11 cellular contexts compared by ENCODE assay signal in the genomic region with DNA sequence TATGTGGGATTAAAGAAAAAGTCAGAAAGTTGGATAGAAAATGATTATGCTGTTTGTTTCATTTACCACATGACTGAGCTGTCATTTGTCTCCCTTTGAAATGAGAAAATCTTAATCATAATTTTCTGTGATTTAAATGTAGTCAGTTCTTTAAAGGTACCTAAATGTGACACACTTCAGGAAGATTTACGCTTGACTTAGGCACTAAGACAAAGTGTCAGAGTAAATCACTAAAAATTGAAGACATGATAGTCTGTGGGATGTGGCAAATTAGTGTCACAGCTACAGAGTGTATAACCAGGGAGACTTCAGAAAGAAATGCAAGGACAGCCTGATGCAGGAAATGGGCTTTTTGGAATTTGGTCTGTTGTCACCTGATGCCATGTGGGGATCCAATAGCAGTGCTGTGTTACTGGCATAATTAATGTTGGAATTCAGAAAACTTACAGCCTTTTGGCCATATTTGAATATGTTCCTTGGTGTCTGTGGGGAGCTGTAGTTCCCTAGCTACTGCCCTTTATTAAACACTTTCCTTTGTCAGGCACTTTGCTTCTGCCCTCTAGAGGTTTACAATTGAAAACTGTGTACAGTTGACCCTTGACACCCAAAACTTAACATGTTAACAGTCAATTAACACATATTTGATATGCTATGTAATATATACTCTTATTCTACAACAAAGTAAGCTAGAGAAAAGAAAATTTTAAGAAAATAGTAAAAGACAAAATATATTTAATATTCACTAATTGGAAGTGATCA.
DNase-seq lines count a peak whose midpoint lies in the region; ATAC-seq and TF ChIP-seq lines count a peak whose summit lies in the region.
"Had no signal": no experiment of that assay in that cellular context is flagged by ENCODE, and none has a peak within 500 bp of the region (broad histone marks: within the 10 kb centered on the region; RNA-seq: fewer than 3 reads in every experiment).

No MANE protein-coding gene starts in this region.

- DNase-seq in NB4 (ENCODE audit: low read depth), result no peak
- peak; percentile 8 for DNase-seq in iPS-NIHi11 (ENCODE audit: low spot score)
- DNase-seq in activated CD4-positive, CD25-positive, alpha-beta regulatory T cell (lab: John Stamatoyannopoulos, UW), result no peak
- DNase-seq in Right ventricle myocardium superior, result no peak
- DNase-seq in naive thymus-derived CD4-positive, alpha-beta T cell, result no peak
- no peak for DNase-seq in hypothalamus (lab: John Stamatoyannopoulos, UW)

- H3K4me3 Mint-ChIP-seq in naive thymus-derived CD4-positive, alpha-beta T cell, result no peak overlapping the region
- H3K4me3 Mint-ChIP-seq: dendritic cell treated with granulocyte-macrophage colony-stimulating factor and Interleukin-4, amounts not matched to agents 40 ng/mL and 50 ng/mL, for 4 days; stimulated activated naive CD8-positive, alpha-beta T cell treated with anti-CD3 and anti-CD28 coated beads, Interleukin-15, Interleukin-2, amounts not matched to agents 100 ng/mL and 50 ng/mL, for 24 hours had no signal

- peaks cover 33 to 64% (median 54%) of the 10 kb centered on the region in 5 donors for H3K36me3 Mint-ChIP-seq in naive thymus-derived CD4-positive, alpha-beta T cell

- TF ChIP-seq CTCF in DOHH2 (IDR thresholded peaks at IDR 0.05; ENCODE audit: low read depth, low read length, poor library complexity, severe bottlenecking) (peak; percentile 37), NB4 (IDR thresholded peaks at IDR 0.05; ENCODE audit: low read depth, low read length) (peak; percentile 9)

- H3K4me1 Mint-ChIP-seq in naive thymus-derived CD4-positive, alpha-beta T cell, result peaks cover 0 to 17% (median 4%) of the 10 kb centered on the region in 7 donors

- no peaks in the 10 kb centered on the region for H3K27me3 Mint-ChIP-seq in naive thymus-derived CD4-positive, alpha-beta T cell
- H3K27me3 Mint-ChIP-seq: dendritic cell treated with granulocyte-macrophage colony-stimulating factor and Interleukin-4, amounts not matched to agents 40 ng/mL and 50 ng/mL, for 4 days; stimulated activated naive CD8-positive, alpha-beta T cell treated with anti-CD3 and anti-CD28 coated beads, Interleukin-15, Interleukin-2, amounts not matched to agents 100 ng/mL and 50 ng/mL, for 24 hours had no signal

- H4K20me1 ChIP-seq in DOHH2 (ENCODE audit: control insufficient read depth, insufficient read depth, low read depth, low read length), result no peaks in the 10 kb centered on the region

- no peaks in the 10 kb centered on the region for H3K36me3 ChIP-seq in DOHH2 (ENCODE audit: control insufficient read depth, low read length)
- H3K36me3 ChIP-seq in naive thymus-derived CD4-positive, alpha-beta T cell (ENCODE audit: control insufficient read depth in 2 of 3, insufficient read depth in 3 of 3, low read length in 3 of 3), result peaks cover 0 to 28% (median 14%) of the 10 kb centered on the region in 3 experiments

- no peaks in the 10 kb centered on the region for H3K9me3 ChIP-seq in DOHH2 (ENCODE audit: control insufficient read depth, insufficient read depth, low read length)
- no peaks in the 10 kb centered on the region for H3K9me3 ChIP-seq in naive thymus-derived CD4-positive, alpha-beta T cell (ENCODE audit: control insufficient read depth in 2 of 3, low read length in 3 of 3)

- ATAC-seq in GM21390 (IDR thresholded peaks at IDR 0.05; ENCODE audit: unreplicated experiment) (peak; percentile 48), Right ventricle myocardium superior (ENCODE audit: poor library complexity) (no peak)
- no peak for ATAC-seq in naive thymus-derived CD4-positive, alpha-beta T cell
- ATAC-seq: sciatic nerve had no signal

- no peaks in the 10 kb centered on the region for H3K4me1 ChIP-seq in DOHH2 (ENCODE audit: control insufficient read depth, low read length)
- H3K4me1 ChIP-seq in naive thymus-derived CD4-positive, alpha-beta T cell (ENCODE audit: control insufficient read depth in 2 of 2, insufficient read depth in 2 of 2, low read length in 2 of 2), result no peaks in the 10 kb centered on the region

- H3K9me2 ChIP-seq in DOHH2 (replicated peaks; ENCODE audit: control insufficient read depth, low read length), result no peaks in the 10 kb centered on the region

- POLR2A ChIA-PET in naive thymus-derived CD4-positive, alpha-beta T cell (lab: Charles Lee), result no interaction called here

- CTCF ChIA-PET in naive thymus-derived CD4-positive, alpha-beta T cell (lab: Charles Lee), result interaction anchor here (0.8 kb wide), 1 partner anchor 10 kb away, joined by 4 read pairs; no protein-coding TSS in a partner anchor

- H3K27me3 ChIP-seq in DOHH2 (ENCODE audit: control insufficient read depth, low read length), result no peaks in the 10 kb centered on the region
- H3K27me3 ChIP-seq in naive thymus-derived CD4-positive, alpha-beta T cell (ENCODE audit: control insufficient read depth in 2 of 2, insufficient read depth in 2 of 2, low read length in 2 of 2), result no peaks in the 10 kb centered on the region

- H3F3A ChIP-seq in DOHH2 (ENCODE audit: control insufficient read depth, insufficient read depth), result no peaks in the 10 kb centered on the region

- peak overlapping the region in 1 of 9 donors; percentile 34 for H3K27ac Mint-ChIP-seq in naive thymus-derived CD4-positive, alpha-beta T cell

- H3K79me2 ChIP-seq in DOHH2 (ENCODE audit: control insufficient read depth, low read length), result no peaks in the 10 kb centered on the region

- TF ChIP-seq POLR2A in NB4 (IDR thresholded peaks at IDR 0.05; ENCODE audit: extremely low read depth, insufficient read length), result no peak

- H3K27ac ChIP-seq in DOHH2 (ENCODE audit: low read depth, low read length), result no peak overlapping the region
- no peak overlapping the region for H3K27ac ChIP-seq in naive thymus-derived CD4-positive, alpha-beta T cell (ENCODE audit: low read depth, low read length)

- H3K4me2 ChIP-seq in DOHH2 (ENCODE audit: low read length), result no peak overlapping the region

- no peaks in the 10 kb centered on the region for H3K9me3 Mint-ChIP-seq in naive thymus-derived CD4-positive, alpha-beta T cell
- H3K9me3 Mint-ChIP-seq: dendritic cell treated with granulocyte-macrophage colony-stimulating factor and Interleukin-4, amounts not matched to agents 40 ng/mL and 50 ng/mL, for 4 days; stimulated activated naive CD8-positive, alpha-beta T cell treated with anti-CD3 and anti-CD28 coated beads, Interleukin-15, Interleukin-2, amounts not matched to agents 100 ng/mL and 50 ng/mL, for 24 hours had no signal

- intact Hi-C loops in Right ventricle myocardium superior (cut with DNase I), result no loop called here
- intact Hi-C loops in naive thymus-derived CD4-positive, alpha-beta T cell (cut with micrococcal nuclease), result loop anchor here in 1 of 2 donors (5.0 kb wide), 1 partner anchor 197 kb away; no protein-coding TSS in a partner anchor

- H3K4me3 ChIP-seq in DOHH2 (ENCODE audit: low read length) (no peak overlapping the region), NB4 (ENCODE audit: low read depth, low read length) (no peak overlapping the region)
- no peak overlapping the region for H3K4me3 ChIP-seq in naive thymus-derived CD4-positive, alpha-beta T cell (ENCODE audit: low read length)
